ENCODE assay signal across 24 cellular contexts in the genomic region with DNA sequence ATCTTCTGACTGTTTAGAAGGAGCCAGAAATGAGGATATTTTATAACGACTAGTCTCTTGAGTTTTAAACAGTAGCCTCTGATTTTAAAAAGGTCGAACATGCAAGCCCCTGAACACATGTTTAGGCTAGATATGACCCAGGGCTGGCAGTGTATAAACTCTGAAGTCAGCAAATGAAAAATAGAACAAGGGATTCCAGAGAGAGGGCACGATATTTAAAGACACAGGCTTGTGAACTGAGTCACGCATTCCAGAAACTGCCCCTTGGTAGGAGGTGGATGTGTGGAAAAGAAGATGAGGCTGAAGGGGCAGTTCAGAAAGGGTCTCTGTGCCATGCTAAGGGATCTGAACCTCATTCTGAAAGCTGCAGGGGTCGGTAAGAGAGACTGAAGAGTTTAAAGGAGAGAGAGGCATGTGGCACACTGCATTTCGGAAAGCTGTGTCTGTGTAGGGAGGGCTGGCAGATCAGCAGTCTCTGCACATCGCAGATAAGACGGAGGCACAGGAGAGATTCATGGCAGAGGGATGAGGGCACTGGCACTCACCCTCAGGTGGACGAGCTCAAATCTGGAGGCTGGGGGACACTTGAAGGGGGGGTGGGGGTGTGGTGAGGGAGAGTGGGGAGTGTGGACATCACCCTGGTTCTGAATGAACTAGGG. TPM values are rescaled to one million over a fixed set of nuclear protein-coding genes. Genes with fewer than 3 reads are reported as not detected.
DNase-seq lines count a peak whose midpoint lies in the region; ATAC-seq and TF ChIP-seq lines count a peak whose summit lies in the region.
"Had no signal": no experiment of that assay in that cellular context is flagged by ENCODE, and none has a peak within 500 bp of the region (broad histone marks: within the 10 kb centered on the region; RNA-seq: fewer than 3 reads in every experiment).

No MANE protein-coding gene starts in this region.

- no peak for DNase-seq in Right ventricle myocardium inferior (ENCODE audit: missing footprints)
- no peak for DNase-seq in cardiac septum (ENCODE audit: low spot score)
- DNase-seq in left cardiac atrium, result no peak
- DNase-seq in osteoblast (ENCODE audit: insufficient read length, low spot score, missing footprints), result no peak
- DNase-seq in NCI-H2081 treated with DMSO at 0.1 percent for 48 hours (lab: John Stamatoyannopoulos, UW), result no peak
- DNase-seq in activated naive CD4-positive, alpha-beta T cell (lab: John Stamatoyannopoulos, UW), result no peak
- DNase-seq in epidermal melanocyte (ENCODE audit: insufficient read length, low spot score), result no peak
- DNase-seq in foreskin keratinocyte, result no peak
- DNase-seq: ACHN; AML-193; Calu3; CD8-positive, alpha-beta memory T cell; DMS153; MV-4-11; NCI-H1105 treated with DMSO at 0.1 percent for 48 hours; NCI-H446; NCI-H526 treated with DMSO at 0.1 percent for 48 hours; OCI-M1; SHP77 had no signal

- intact Hi-C loops in Right ventricle myocardium inferior (cut with DNase I), result no loop called here
- intact Hi-C loops in cardiac septum (cut with DNase I), result no loop called here
- intact Hi-C loops in left cardiac atrium (cut with DNase I), result no loop called here

- no peaks in the 10 kb centered on the region for H3K36me3 ChIP-seq in osteoblast (ENCODE audit: insufficient read depth, low read length)

- H3K4me1 ChIP-seq in osteoblast (ENCODE audit: insufficient read depth, low read length) (no peaks in the 10 kb centered on the region), foreskin keratinocyte (no peaks in the 10 kb centered on the region)

- H3K27ac ChIP-seq in osteoblast (ENCODE audit: low read depth, low read length) (no peak overlapping the region), foreskin keratinocyte (no peak overlapping the region)
- H3K27ac ChIP-seq: 22Rv1, C4-2B, SK-N-MC had no signal

- H3K4me2 ChIP-seq in osteoblast (ENCODE audit: insufficient read depth, low read length), result no peak overlapping the region

- H3K9me3 ChIP-seq in osteoblast (ENCODE audit: low read depth, low read length), result no peaks in the 10 kb centered on the region

- TF ChIP-seq CTCF in osteoblast (IDR thresholded peaks at IDR 0.05; ENCODE audit: extremely low read depth, low read depth, low read length), result no peak
- no peak for TF ChIP-seq CTCF in foreskin keratinocyte (conservative IDR thresholded peaks at IDR 0.05)

- H2AFZ ChIP-seq in osteoblast (ENCODE audit: low read length), result peak overlapping the region; percentile 35

- H3K27me3 ChIP-seq in osteoblast (ENCODE audit: insufficient read depth, low read length) (no peaks in the 10 kb centered on the region), foreskin keratinocyte (no peaks in the 10 kb centered on the region)

- H3K79me2 ChIP-seq in osteoblast (ENCODE audit: insufficient read depth, low read length), result no peaks in the 10 kb centered on the region

- ATAC-seq in Right ventricle myocardium inferior, result peak; percentile 50
- peak; percentile 45 to 74 for ATAC-seq in left cardiac atrium
- no peak for ATAC-seq in foreskin keratinocyte
- ATAC-seq: HCT116 had no signal

- H3K4me3 ChIP-seq in osteoblast (ENCODE audit: insufficient read depth, low read length), result no peak overlapping the region
- H3K4me3 ChIP-seq: SK-N-MC had no signal

- no peaks in the 10 kb centered on the region for H4K20me1 ChIP-seq in osteoblast (ENCODE audit: insufficient read depth, low read length)

RNA-seq across cellular contexts. Expression of gene ST8SIA2, which starts 22.1 kb away (rescaled TPM):
- total RNA-seq in Right ventricle myocardium inferior, result 3.1 TPM
- total RNA-seq in cardiac septum, result 10.1 TPM
- total RNA-seq in left cardiac atrium, result under 1 TPM; 0.24 to 0.31 TPM
- total RNA-seq in osteoblast, result 0.29 and 0.36 TPM in 2 replicates
- total RNA-seq in foreskin keratinocyte, result 0.99 and 1.5 TPM in 2 replicates
- polyA plus RNA-seq in foreskin keratinocyte, result 0.48 and 1.0 TPM in 2 replicates
- total RNA-seq: Calu3; CD8-positive, alpha-beta memory T cell had no signal
- polyA plus RNA-seq: CD8-positive, alpha-beta memory T cell; IgD-negative memory B cell had no signal
